Comparison of ENCODE assay signal across 8 cellular contexts in genomic region chr19:18339703-18340102, GRCh38.
A peak's percentile ranks its signal among the peaks of the same experiment; 100 is the strongest.
DNase-seq lines count a peak whose midpoint lies in the region; TF ChIP-seq lines count a peak whose summit lies in the region.

No MANE protein-coding gene starts in this region.

- H3K27me3 ChIP-seq in mucosa of rectum (ENCODE audit: control insufficient read depth in 2 of 2, insufficient read depth in 2 of 2, low read length in 2 of 2) = no peaks in the 10 kb centered on the region

- peaks cover 7 to 28% of the 10 kb centered on the region in 2 donors for H3K4me1 ChIP-seq in mucosa of rectum (ENCODE audit: control insufficient read depth in 2 of 2, insufficient read depth in 2 of 2, low read length in 2 of 2)

- CTCF ChIA-PET in HEK293T (lab: Yijun Ruan, JAX) = interaction anchor here (1.0 to 3.7 kb wide), 6 partner anchors 11 to 78 kb away, joined by 3 to 21 read pairs (median 6); partner anchors contain the start of genes GDF15, JUND and LSM4

- peak overlapping the region; percentile 47 to 89 for H3K9ac ChIP-seq in mucosa of rectum (ENCODE audit: low read depth in 1 of 2, low read length in 2 of 2)

- H3K36me3 ChIP-seq in mucosa of rectum (ENCODE audit: control insufficient read depth in 2 of 2, insufficient read depth in 2 of 2, low read length in 2 of 2) = peaks cover 3 to 4% of the 10 kb centered on the region in 2 donors

- in situ Hi-C loops in astrocyte of the spinal cord (cut with HindIII; ENCODE audit: low sequenced_read_pairs) = no loop called here

- H3K4me3 ChIP-seq in LNCaP clone FGC (ENCODE audit: low read depth, low read length) (peak overlapping the region; percentile 91), astrocyte of the spinal cord (ENCODE audit: low read depth, low read length) (no peak overlapping the region), mucosa of rectum (ENCODE audit: low read length in 2 of 2) (peak overlapping the region; percentile 87 to 95)

- DNase-seq in NCI-H510A treated with DMSO at 0.1 percent for 48 hours (lab: John Stamatoyannopoulos, UW) (peak; percentile 12), NCI-H510A (lab: John Stamatoyannopoulos, UW) (no peak), LNCaP clone FGC (ENCODE audit: low read depth) (no peak), astrocyte of the spinal cord (ENCODE audit: low read depth, low spot score) (no peak), HEK293T (ENCODE audit: extremely low spot score) (no peak), activated gamma-delta T cell (lab: John Stamatoyannopoulos, UW) (no peak), UCSD-AML1 (lab: John Stamatoyannopoulos, UW; ENCODE audit: unreplicated experiment) (no peak)

- peak; percentile 34 for TF ChIP-seq CTCF in LNCaP clone FGC (IDR thresholded peaks at IDR 0.05; ENCODE audit: control insufficient read depth, extremely low read depth, insufficient read depth)
- peak; percentile 25 for TF ChIP-seq CTCF in astrocyte of the spinal cord (IDR thresholded peaks at IDR 0.05; ENCODE audit: low read depth, low read length)

- H3K27ac ChIP-seq in mucosa of rectum (ENCODE audit: low read depth in 2 of 2, low read length in 2 of 2) = peak overlapping the region in 1 of 2 donors; percentile 88

- no peaks in the 10 kb centered on the region for H3K9me3 ChIP-seq in mucosa of rectum (ENCODE audit: control insufficient read depth in 2 of 2, low read length in 2 of 2)

- POLR2A ChIA-PET in HEK293T (lab: Yijun Ruan, JAX) = interaction anchor here (1.0 to 2.5 kb wide), 5 partner anchors 11 to 136 kb away, joined by 4 to 16 read pairs (median 7); partner anchors contain the start of genes JUND, LSM4 and RAB3A

TF ChIP-seq in HEK293T, 16 proteins besides CTCF, POLR2A, EP300 and RAD21:
- no peak for TF ChIP-seq L3MBTL2 (conservative IDR thresholded peaks at IDR 0.05)
- TF ChIP-seq SUZ12 (IDR thresholded peaks at IDR 0.05) = no peak
- TF ChIP-seq SP1 (IDR thresholded peaks at IDR 0.05) = no peak
